Comparison of ENCODE assay signal across 8 cellular contexts in the genomic region with DNA sequence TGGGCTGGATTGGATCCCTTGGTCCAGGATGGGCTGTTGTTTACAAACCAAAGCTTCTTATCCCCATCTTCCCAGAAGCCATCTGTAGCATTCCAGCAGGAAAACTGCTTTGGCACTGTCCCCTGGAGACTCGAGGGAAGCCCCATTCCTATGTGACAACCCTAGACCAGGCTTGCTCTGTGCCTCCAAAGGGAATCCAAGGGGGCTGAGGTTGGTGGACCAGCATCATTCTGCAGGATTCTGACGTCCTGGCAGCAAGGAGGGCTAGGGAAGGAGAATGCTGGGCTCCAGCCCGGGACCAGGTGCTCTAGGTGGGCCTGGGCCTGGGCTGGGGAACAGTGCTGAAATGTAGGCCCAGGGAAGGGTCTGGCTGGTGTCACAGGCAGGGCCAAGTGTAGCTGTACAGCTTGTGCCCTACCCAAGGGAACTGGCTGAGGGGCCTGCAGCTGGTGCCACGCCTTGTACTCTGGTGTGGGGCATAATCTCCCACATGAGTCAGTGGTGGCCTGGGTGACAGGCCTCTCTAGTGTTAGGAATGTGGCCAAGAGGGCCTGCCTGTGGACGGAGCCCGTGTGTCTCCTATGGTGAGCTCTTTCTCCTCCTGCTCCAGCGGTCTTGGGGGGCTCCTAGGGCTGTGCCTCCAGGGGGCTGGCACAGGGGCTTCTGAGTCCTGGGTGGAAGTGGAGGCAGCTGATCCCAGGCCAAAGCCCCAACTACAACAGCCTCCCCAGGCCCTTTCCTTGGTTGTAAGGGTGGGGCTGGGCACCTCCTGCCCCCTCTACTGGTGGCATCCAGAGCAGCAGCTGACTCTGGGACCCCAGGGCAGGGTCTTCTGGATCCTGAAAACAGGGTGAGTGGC. TPM values are rescaled to one million over a fixed set of nuclear protein-coding genes. Genes with fewer than 3 reads are reported as not detected.
A peak's percentile ranks its signal among the peaks of the same experiment; 100 is the strongest.
DNase-seq lines count a peak whose midpoint lies in the region; ATAC-seq and TF ChIP-seq lines count a peak whose summit lies in the region.

No MANE protein-coding gene starts in this region.

- TF ChIP-seq POLR2A in gastrocnemius medialis (IDR thresholded peaks at IDR 0.05): peak in 1 of 2 donors; percentile 33

- H3K79me2 ChIP-seq in PC-9 (ENCODE audit: low read depth): no peaks in the 10 kb centered on the region

- POLR2A ChIA-PET in PC-9 (lab: Charles Lee; ENCODE audit: unreplicated experiment): interaction anchor here (0.6 kb wide), 1 partner anchor 28 kb away, joined by 6 read pairs; no protein-coding TSS in a partner anchor

- in situ Hi-C loops in gastrocnemius medialis (cut with MboI; ENCODE audit: low sequenced_read_pairs in 4 of 4): no loop called here

- no peaks in the 10 kb centered on the region for H3F3A ChIP-seq in PC-9 (ENCODE audit: insufficient read depth, low read depth)

- intact Hi-C loops in PC-9 (cut with micrococcal nuclease; ENCODE audit: unreplicated experiment): no loop called here
- intact Hi-C loops in gastrocnemius medialis (cut with DNase I; ENCODE audit: low total_unique reads): loop anchor here (1.0 kb wide), 1 partner anchor 23 kb away; no protein-coding TSS in a partner anchor

- CTCF ChIA-PET in PC-9 (lab: Charles Lee): interaction anchor here (0.6 to 1.5 kb wide), 12 partner anchors 10 to 927 kb away, joined by 3 to 11 read pairs (median 4); partner anchors contain the start of gene SFXN2

- DNase-seq in GM10266 (ENCODE audit: extremely low spot score): no peak
- DNase-seq in PC-9: peak; percentile 59 to 61
- peak; percentile 58 to 80 for DNase-seq in foreskin fibroblast
- peak; percentile 89 to 91 for DNase-seq in gastrocnemius medialis
- no peak for DNase-seq in mucosa of gallbladder (ENCODE audit: low spot score)
- DNase-seq in activated gamma-delta T cell (lab: John Stamatoyannopoulos, UW): no peak
- no peak for DNase-seq in NCI-H2107 treated with DMSO at 0.1 percent for 48 hours (lab: John Stamatoyannopoulos, UW; ENCODE audit: unreplicated experiment)

- no peak overlapping the region for H3K4me2 ChIP-seq in PC-9

- no TSS peak for BruUV-seq in PC-9 (replicated peaks; lab: Mats Ljungman, UMichigan)

- H3K4me1 ChIP-seq in PC-9 (replicated peaks; ENCODE audit: insufficient read depth): peaks cover 9% of the 10 kb centered on the region; the same call in 1 of the 2 replicates
- peaks cover 25 to 33% of the 10 kb centered on the region in 2 donors for H3K4me1 ChIP-seq in gastrocnemius medialis

- TF ChIP-seq CTCF in GM10266 (IDR thresholded peaks at IDR 0.05; ENCODE audit: control insufficient read depth, insufficient read depth, low read depth, missing control alignments) (peak; percentile 59), PC-9 (conservative IDR thresholded peaks at IDR 0.05) (peak; percentile 59), foreskin fibroblast (IDR thresholded peaks at IDR 0.05; ENCODE audit: low read depth, low read length) (peak; percentile 25), gastrocnemius medialis (IDR thresholded peaks at IDR 0.05 in 4 of 5, conservative IDR thresholded peaks at IDR 0.05 in 1 of 5) (peak in 3 of 5 experiments; percentile 39 to 67 (median 52))

- ATAC-seq in gastrocnemius medialis (peak; percentile 88 to 91), HG02798 (IDR thresholded peaks at IDR 0.05; ENCODE audit: poor library complexity, unreplicated experiment) (no peak)

- no peaks in the 10 kb centered on the region for H3K9me3 ChIP-seq in PC-9 (ENCODE audit: insufficient read depth, low read depth)
- H3K9me3 ChIP-seq in gastrocnemius medialis: no peaks in the 10 kb centered on the region

- no peaks in the 10 kb centered on the region for H3K36me3 ChIP-seq in PC-9 (ENCODE audit: low read depth)
- H3K36me3 ChIP-seq in gastrocnemius medialis: no peaks in the 10 kb centered on the region

- no peak overlapping the region for H2AFZ ChIP-seq in PC-9

- H3K27ac ChIP-seq in PC-9 (no peak overlapping the region), gastrocnemius medialis (peak overlapping the region; percentile 69 to 93 (median 78))

- H3K4me3 ChIP-seq in PC-9 (no peak overlapping the region), foreskin fibroblast (ENCODE audit: low read depth in 1 of 2, low read length in 2 of 2) (no peak overlapping the region), gastrocnemius medialis (peak overlapping the region in 1 of 4 donors; percentile 28)

- no peaks in the 10 kb centered on the region for H4K20me1 ChIP-seq in PC-9 (ENCODE audit: insufficient read depth)

- H3K27me3 ChIP-seq in PC-9 (ENCODE audit: insufficient read depth, low read depth): no peaks in the 10 kb centered on the region
- H3K27me3 ChIP-seq in gastrocnemius medialis: no peaks in the 10 kb centered on the region

- H3K9me2 ChIP-seq in PC-9 (ENCODE audit: insufficient read depth): no peaks in the 10 kb centered on the region

RNA-seq across cellular contexts. Expression of gene TRIM8, which starts 25.2 kb away (rescaled TPM):
- total RNA-seq in PC-9 (2021) (59.8 and 73.0 TPM in 2 replicates), gastrocnemius medialis (100 to 1,000 TPM; 113 to 222 (median 138) TPM), mucosa of gallbladder (129 TPM)

RNA-seq across cellular contexts. Expression of gene ARL3, which starts 44.8 kb away (rescaled TPM):
- total RNA-seq in PC-9 (2021) (7.1 and 9.7 TPM in 2 replicates), gastrocnemius medialis (1 to 10 TPM; 1.0 to 2.4 (median 1.5) TPM), mucosa of gallbladder (11.1 TPM)

RNA-seq across cellular contexts. Expression of gene SFXN2, which starts 45.0 kb away (rescaled TPM):
- 5.3 and 5.4 TPM in 2 replicates for total RNA-seq in PC-9 (2021)
- total RNA-seq in gastrocnemius medialis: 1 to 10 TPM in 1 of 4 donors, under 1 TPM in 3; 0.20 to 5.0 (median 0.76) TPM
- 6.4 TPM for total RNA-seq in mucosa of gallbladder

Comparison
In these comparisons a context has a peak if more than half of its experiments do, and no peak if none do; other contexts are left out.
1. DNase-seq: peak in PC-9 (2 of 2), foreskin fibroblast (2 of 2) and gastrocnemius medialis (2 of 2); none in GM10266 (single experiment), mucosa of gallbladder (single experiment), activated gamma-delta T cell (single experiment) and NCI-H2107 treated with DMSO at 0.1 percent for 48 hours (single experiment).
2. Peak in every context shown above with its lines, with median percentiles within 50 percentile points of each other: CTCF ChIP-seq.